35 cellular contexts compared by ENCODE assay signal in the genomic region with DNA sequence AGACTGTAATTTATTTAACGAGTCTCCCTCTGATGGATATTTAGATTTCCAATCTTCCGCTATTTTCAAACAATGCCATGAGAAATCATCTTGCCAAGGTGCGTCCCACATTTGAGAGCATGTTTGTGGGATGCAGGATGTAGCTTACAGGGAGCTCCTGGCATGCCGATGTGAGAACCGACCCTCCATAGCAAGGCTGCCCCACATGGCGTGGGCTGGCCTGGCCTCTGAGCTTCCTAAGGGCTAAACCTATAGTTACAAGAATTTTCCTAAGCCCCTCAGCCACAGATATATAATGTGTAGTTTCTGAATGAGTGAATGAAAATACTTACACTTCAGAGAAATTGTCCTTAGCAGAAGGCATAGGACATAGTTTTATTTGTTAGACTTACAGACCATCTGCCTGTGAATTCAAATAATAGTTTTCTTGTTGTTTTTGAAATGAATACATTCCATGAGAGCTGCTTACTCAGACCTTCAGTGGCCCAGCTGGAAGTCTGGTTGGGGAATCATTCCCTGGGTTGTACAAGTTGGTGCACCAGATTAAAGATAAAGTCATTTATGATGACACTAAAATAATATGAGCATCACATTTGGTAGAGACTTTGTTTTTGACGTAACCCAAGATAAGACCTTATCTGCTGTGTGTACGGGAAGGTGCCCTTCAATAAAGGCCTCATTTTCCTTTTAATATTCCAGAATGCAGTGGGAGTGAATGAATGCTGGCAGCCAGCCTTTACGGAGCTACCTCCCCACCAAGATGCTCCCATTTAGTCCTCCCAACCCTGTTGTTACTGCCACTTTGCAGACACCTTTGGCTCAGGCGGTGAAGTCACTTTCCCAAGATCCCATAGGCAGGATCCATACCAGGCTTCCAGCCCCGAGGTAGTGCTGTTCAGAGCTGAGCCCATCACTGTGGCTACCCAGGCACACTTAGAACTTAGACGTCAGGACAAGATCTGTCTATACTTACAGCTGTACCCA.
DNase-seq lines count a peak whose midpoint lies in the region; ATAC-seq and TF ChIP-seq lines count a peak whose summit lies in the region.
"Had no signal": no experiment of that assay in that cellular context is flagged by ENCODE, and none has a peak within 500 bp of the region (broad histone marks: within the 10 kb centered on the region; RNA-seq: fewer than 3 reads in every experiment).

No MANE protein-coding gene starts in this region.

- H3K27ac Mint-ChIP-seq in WTC11 = peak overlapping the region; percentile 52; the same call in 1 of the 2 replicates
- H3K27ac Mint-ChIP-seq in effector memory CD8-positive, alpha-beta T cell = no peak overlapping the region
- H3K27ac Mint-ChIP-seq in CD8-positive, alpha-beta memory T cell = no peak overlapping the region
- H3K27ac Mint-ChIP-seq: activated CD4-positive, alpha-beta T cell treated with anti-CD3 and anti-CD28 coated beads for 36 hours; activated CD8-positive, alpha-beta T cell treated with anti-CD3 and anti-CD28 coated beads for 36 hours; activated naive CD4-positive, alpha-beta T cell treated with anti-CD3 and anti-CD28 coated beads, Interleukin-2, amount 10 ng/mL, durations not matched to agents 7 days and 5 days; activated T-helper 1 cell treated with anti-CD3 and anti-CD28 coated beads, Interleukin-12 subunit alpha, Interleukin-12 subunit beta, Interleukin-2, Interleukin-4 antibody, amounts not matched to agents 30 ng/mL and 10 ng/mL and 1 ng/mL, durations not matched to agents 14 hours and 24 hours and 36 hours; B cell; CD4-positive, alpha-beta memory T cell; naive thymus-derived CD4-positive, alpha-beta T cell had no signal

- H3K4me1 ChIP-seq in CD8-positive, alpha-beta memory T cell (ENCODE audit: insufficient read depth, low read length) = no peaks in the 10 kb centered on the region
- H3K4me1 ChIP-seq: A549, upper lobe of right lung had no signal

- H3K27me3 ChIP-seq in CD8-positive, alpha-beta memory T cell (ENCODE audit: insufficient read depth, low read length, poor library complexity, severe bottlenecking) = no peaks in the 10 kb centered on the region
- H3K27me3 ChIP-seq: heart left ventricle, upper lobe of right lung had no signal

- CTCF ChIA-PET in WTC11 (lab: Charles Lee) = interaction anchor here (1.5 to 1.9 kb wide), 3 partner anchors 16 to 235 kb away, joined by 3 to 6 read pairs (median 4); no protein-coding TSS in a partner anchor
- CTCF ChIA-PET in CD8-positive, alpha-beta memory T cell (lab: Charles Lee) = no interaction called here

- no peak overlapping the region for H3K4me3 Mint-ChIP-seq in WTC11
- H3K4me3 Mint-ChIP-seq in effector memory CD8-positive, alpha-beta T cell = no peak overlapping the region
- H3K4me3 Mint-ChIP-seq in CD8-positive, alpha-beta memory T cell = no peak overlapping the region
- H3K4me3 Mint-ChIP-seq: activated CD4-positive, alpha-beta T cell treated with anti-CD3 and anti-CD28 coated beads for 36 hours; activated CD8-positive, alpha-beta T cell treated with anti-CD3 and anti-CD28 coated beads for 36 hours; activated naive CD4-positive, alpha-beta T cell treated with anti-CD3 and anti-CD28 coated beads, Interleukin-2, amount 10 ng/mL, durations not matched to agents 7 days and 5 days; activated T-helper 1 cell treated with anti-CD3 and anti-CD28 coated beads, Interleukin-12 subunit alpha, Interleukin-12 subunit beta, Interleukin-2, Interleukin-4 antibody, amounts not matched to agents 30 ng/mL and 10 ng/mL and 1 ng/mL, durations not matched to agents 14 hours and 24 hours and 36 hours; B cell; CD4-positive, alpha-beta memory T cell; naive thymus-derived CD4-positive, alpha-beta T cell had no signal

- TF ChIP-seq CTCF in AG10803 (conservative IDR thresholded peaks at IDR 0.05; ENCODE audit: low read length) = no peak
- no peak for TF ChIP-seq CTCF in WTC11 (IDR thresholded peaks at IDR 0.05)
- TF ChIP-seq CTCF in fibroblast of villous mesenchyme (IDR thresholded peaks at IDR 0.05; ENCODE audit: insufficient read depth, low read depth, low read length) = no peak

- intact Hi-C loops in sciatic nerve (cut with DNase I) = no loop called here

- no peaks in the 10 kb centered on the region for H3K9me3 ChIP-seq in CD8-positive, alpha-beta memory T cell (ENCODE audit: low read length)
- H3K9me3 ChIP-seq: A549, HAP-1, heart left ventricle, upper lobe of right lung had no signal

- no peaks in the 10 kb centered on the region for H3K36me3 ChIP-seq in CD8-positive, alpha-beta memory T cell (ENCODE audit: insufficient read depth, low read length)
- H3K36me3 ChIP-seq: HAP-1, heart left ventricle, upper lobe of right lung had no signal

- H3K27me3 Mint-ChIP-seq in WTC11 (ENCODE audit: low read depth) = no peaks in the 10 kb centered on the region
- H3K27me3 Mint-ChIP-seq in effector memory CD8-positive, alpha-beta T cell = peaks cover 10 to 30% of the 10 kb centered on the region in 2 donors
- H3K27me3 Mint-ChIP-seq in CD8-positive, alpha-beta memory T cell = no peaks in the 10 kb centered on the region
- H3K27me3 Mint-ChIP-seq: activated CD8-positive, alpha-beta T cell treated with anti-CD3 and anti-CD28 coated beads for 36 hours; activated naive CD4-positive, alpha-beta T cell treated with anti-CD3 and anti-CD28 coated beads, Interleukin-2, amount 10 ng/mL, durations not matched to agents 7 days and 5 days had no signal

- H3K4me3 ChIP-seq in AG10803 (ENCODE audit: low read length) = no peak overlapping the region
- no peak overlapping the region for H3K4me3 ChIP-seq in fibroblast of villous mesenchyme (ENCODE audit: low read depth, low read length)
- no peak overlapping the region for H3K4me3 ChIP-seq in CD8-positive, alpha-beta memory T cell (ENCODE audit: low read length)
- H3K4me3 ChIP-seq: A549, GM12878, HAP-1, heart left ventricle, lung, upper lobe of right lung had no signal

- peaks cover 14% of the 10 kb centered on the region for H3K36me3 Mint-ChIP-seq in WTC11
- no peaks in the 10 kb centered on the region for H3K36me3 Mint-ChIP-seq in effector memory CD8-positive, alpha-beta T cell (ENCODE audit: insufficient read depth)
- no peaks in the 10 kb centered on the region for H3K36me3 Mint-ChIP-seq in CD8-positive, alpha-beta memory T cell
- H3K36me3 Mint-ChIP-seq: activated naive CD4-positive, alpha-beta T cell treated with anti-CD3 and anti-CD28 coated beads, Interleukin-2, amount 10 ng/mL, durations not matched to agents 7 days and 5 days; CD4-positive, alpha-beta memory T cell; naive thymus-derived CD4-positive, alpha-beta T cell had no signal

- H3K27ac ChIP-seq in CD8-positive, alpha-beta memory T cell (ENCODE audit: low read depth, low read length) = no peak overlapping the region
- H3K27ac ChIP-seq: A549, heart left ventricle, upper lobe of right lung had no signal

- POLR2A ChIA-PET in WTC11 (lab: Charles Lee) = interaction anchor here (0.6 kb wide), 1 partner anchor 256 kb away, joined by 3 read pairs; no protein-coding TSS in a partner anchor
- POLR2A ChIA-PET in CD8-positive, alpha-beta memory T cell (lab: Charles Lee) = no interaction called here

- DNase-seq in AG10803 (ENCODE audit: low read depth) = peak; percentile 40
- DNase-seq in WTC11 (ENCODE audit: low spot score) = no peak
- DNase-seq in fibroblast of villous mesenchyme (ENCODE audit: low read depth) = peak; percentile 43
- DNase-seq in sciatic nerve (ENCODE audit: low spot score) = peak; percentile 31
- DNase-seq in dermis blood vessel endothelial cell = no peak
- DNase-seq in effector memory CD8-positive, alpha-beta T cell = no peak
- no peak for DNase-seq in CD8-positive, alpha-beta memory T cell
- DNase-seq: activated CD4-positive, alpha-beta T cell treated with anti-CD3 and anti-CD28 coated beads for 36 hours; activated CD8-positive, alpha-beta memory T cell treated with anti-CD3 and anti-CD28 coated beads, Interleukin-2, amount 50 U/mL, for 48 hours; activated CD8-positive, alpha-beta T cell treated with anti-CD3 and anti-CD28 coated beads for 36 hours; activated naive CD4-positive, alpha-beta T cell treated with anti-CD3 and anti-CD28 coated beads, Interleukin-2, amount 10 ng/mL, durations not matched to agents 7 days and 5 days; amniotic stem cell; CD4-positive, alpha-beta memory T cell; effector CD4-positive, alpha-beta T cell; kidney glomerular epithelial cell; MV-4-11; naive thymus-derived CD4-positive, alpha-beta T cell; NCI-H1436; NCI-H2081 treated with DMSO at 0.1 percent for 48 hours; NCI-H226; NCI-H526 treated with DMSO at 0.1 percent for 48 hours; nucleus accumbens; SHP77 treated with DMSO at 0.1 percent for 48 hours; stimulated activated naive CD4-positive, alpha-beta T cell; SW 1271; upper lobe of right lung had no signal

- no peaks in the 10 kb centered on the region for H3K9me3 Mint-ChIP-seq in WTC11
- no peaks in the 10 kb centered on the region for H3K9me3 Mint-ChIP-seq in effector memory CD8-positive, alpha-beta T cell
- peaks cover 0 to 2% (median 0%) of the 10 kb centered on the region in 5 donors for H3K9me3 Mint-ChIP-seq in CD8-positive, alpha-beta memory T cell
- H3K9me3 Mint-ChIP-seq: activated CD8-positive, alpha-beta T cell treated with anti-CD3 and anti-CD28 coated beads for 36 hours; activated naive CD4-positive, alpha-beta T cell treated with anti-CD3 and anti-CD28 coated beads, Interleukin-2, amount 10 ng/mL, durations not matched to agents 7 days and 5 days; activated T-helper 1 cell treated with anti-CD3 and anti-CD28 coated beads, Interleukin-12 subunit alpha, Interleukin-12 subunit beta, Interleukin-2, Interleukin-4 antibody, amounts not matched to agents 30 ng/mL and 10 ng/mL and 1 ng/mL, durations not matched to agents 14 hours and 24 hours and 36 hours had no signal

- ATAC-seq in WTC11 (no peak), sciatic nerve (no peak), GM19035 (IDR thresholded peaks at IDR 0.05; ENCODE audit: unreplicated experiment) (no peak)
- ATAC-seq in effector memory CD8-positive, alpha-beta T cell (replicated peaks) = no peak
- ATAC-seq: A549; activated CD4-positive, alpha-beta T cell treated with anti-CD3 and anti-CD28 coated beads for 36 hours; activated CD8-positive, alpha-beta T cell treated with anti-CD3 and anti-CD28 coated beads for 36 hours; GM12878; naive thymus-derived CD4-positive, alpha-beta T cell; Panc1; upper lobe of right lung had no signal

- peaks cover 23% of the 10 kb centered on the region for H3K4me1 Mint-ChIP-seq in WTC11
- no peaks in the 10 kb centered on the region for H3K4me1 Mint-ChIP-seq in effector memory CD8-positive, alpha-beta T cell (ENCODE audit: low read depth in 2 of 2)
- no peaks in the 10 kb centered on the region for H3K4me1 Mint-ChIP-seq in CD8-positive, alpha-beta memory T cell
- H3K4me1 Mint-ChIP-seq: activated CD4-positive, alpha-beta T cell treated with anti-CD3 and anti-CD28 coated beads for 36 hours; activated naive CD4-positive, alpha-beta T cell treated with anti-CD3 and anti-CD28 coated beads, Interleukin-2, amount 10 ng/mL, durations not matched to agents 7 days and 5 days; B cell; CD4-positive, alpha-beta memory T cell; naive thymus-derived CD4-positive, alpha-beta T cell had no signal

TF ChIP-seq in WTC11, 78 proteins besides CTCF, POLR2A, EP300 and RAD21 (continues in another document):
- TF ChIP-seq GRHL2 (CRISPR knock-in tag; IDR thresholded peaks at IDR 0.05; ENCODE audit: insufficient replicate concordance, severe bottlenecking) (no peak), CBFB (CRISPR knock-in tag; IDR thresholded peaks at IDR 0.05; ENCODE audit: low read depth) (no peak), ZNF138 (CRISPR knock-in tag; conservative IDR thresholded peaks at IDR 0.05) (no peak), FOXK1 (CRISPR knock-in tag; IDR thresholded peaks at IDR 0.05) (no peak)

Comparison
In these comparisons a context has a peak if more than half of its experiments do, and no peak if none do; other contexts are left out.
1. DNase-seq: peak in AG10803 (single experiment), fibroblast of villous mesenchyme (single experiment) and sciatic nerve (single experiment); none in WTC11 (single experiment), dermis blood vessel endothelial cell (single experiment), effector memory CD8-positive, alpha-beta T cell (0 of 3) and CD8-positive, alpha-beta memory T cell (0 of 5).